Comparison of ENCODE assay signal across 28 cellular contexts in the genomic region with DNA sequence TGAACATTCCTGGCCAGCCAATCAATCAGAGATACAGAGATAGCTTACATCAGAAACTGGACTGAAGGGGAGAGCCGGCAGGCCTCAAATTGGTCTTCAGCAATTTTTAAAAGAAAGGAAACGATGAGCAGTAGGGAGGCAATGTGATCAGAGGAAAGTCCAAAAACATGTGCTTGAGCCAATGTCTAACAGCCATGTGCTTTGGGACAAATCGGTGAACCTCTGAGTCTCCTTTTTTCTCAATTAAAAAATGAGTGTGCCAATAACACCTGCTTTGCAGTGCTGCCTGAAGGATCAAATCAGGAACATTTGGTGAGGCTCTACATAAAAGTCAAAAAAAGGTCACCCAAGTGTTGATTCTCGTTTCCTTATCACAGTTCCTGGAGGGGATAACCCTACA. TPM values are rescaled to one million over a fixed set of nuclear protein-coding genes. Genes with fewer than 3 reads are reported as not detected.
"Had no signal": no experiment of that assay in that cellular context is flagged by ENCODE, and none has a peak within 500 bp of the region (broad histone marks: within the 10 kb centered on the region; RNA-seq: fewer than 3 reads in every experiment).

No MANE protein-coding gene starts in this region.

- H3K27ac ChIP-seq: coronary artery, dorsolateral prefrontal cortex, epithelial cell of prostate, esophagus squamous epithelium, gastrocnemius medialis, heart right ventricle, left lung, lower lobe of right lung had no signal

- H3K27ac Mint-ChIP-seq: mesothelial cell of epicardium had no signal

- H3K4me1 ChIP-seq: gastrocnemius medialis had no signal

- DNase-seq: dermis blood vessel endothelial cell; dorsolateral prefrontal cortex; effector CD4-positive, alpha-beta T cell; effector memory CD4-positive, alpha-beta T cell; erythroblast; esophagus squamous epithelium; foreskin fibroblast; foreskin melanocyte; gastrocnemius medialis; glutamatergic neuron; head of caudate nucleus; heart right ventricle; hippocampal formation; left cardiac atrium; left lung; left ventricle myocardium superior; lower lobe of right lung; mesenchymal stem cell; mucosa of descending colon had no signal

- H3K9me3 ChIP-seq: esophagus squamous epithelium, gastrocnemius medialis, left lung, lower lobe of right lung, mucosa of descending colon had no signal

- H3K27me3 ChIP-seq: dorsolateral prefrontal cortex, esophagus squamous epithelium, gastrocnemius medialis, left lung had no signal

- H3K4me3 ChIP-seq: coronary artery, dorsolateral prefrontal cortex, esophagus squamous epithelium, gastrocnemius medialis, heart right ventricle, left lung, lower lobe of right lung, mucosa of descending colon had no signal

- H3K36me3 ChIP-seq: esophagus squamous epithelium, gastrocnemius medialis, heart right ventricle, left lung, lower lobe of right lung had no signal

- ATAC-seq: esophagus mucosa, gastrocnemius medialis, heart right ventricle, left cardiac atrium, left lung, left ventricle myocardium superior, lower lobe of right lung, mucosa of descending colon had no signal

- H3K4me3 Mint-ChIP-seq: mesothelial cell of epicardium had no signal

- H3K36me3 Mint-ChIP-seq: mesothelial cell of epicardium had no signal

RNA-seq across cellular contexts. Expression of a gene that starts 21.0 kb away (rescaled TPM):
- total RNA-seq: dermis blood vessel endothelial cell, glomerular endothelial cell, lung microvascular endothelial cell, myocyte had no signal

RNA-seq across cellular contexts. Expression of a gene that starts 52.3 kb away (rescaled TPM):
- total RNA-seq: dermis blood vessel endothelial cell, esophagus mucosa, glomerular endothelial cell, kidney epithelial cell, lower leg skin, lung microvascular endothelial cell, mesothelial cell of epicardium, myocyte had no signal
